ENCODE assay signal across 8 cellular contexts in genomic region chr1:93304716-93305138, GRCh38. TPM values are rescaled to one million over a fixed set of nuclear protein-coding genes. Genes with fewer than 3 reads are reported as not detected.
DNase-seq lines count a peak whose midpoint lies in the region; ATAC-seq lines count a peak whose summit lies in the region.

No MANE protein-coding gene starts in this region.

- peak; percentile 2 to 19 for DNase-seq in activated CD8-positive, alpha-beta memory T cell treated with anti-CD3 and anti-CD28 coated beads for 4 hours (ENCODE audit: low read depth in 2 of 2)
- DNase-seq in activated CD8-positive, alpha-beta memory T cell treated with anti-CD3 and anti-CD28 coated beads, Interleukin-2, amount 50 U/mL, for 48 hours, result no peak
- DNase-seq in HPDE6-E6E7 (ENCODE audit: extremely low spot score) (peak; percentile 48), NOMO-1 treated with dmso at 0.1 percent for 144 hours (lab: John Stamatoyannopoulos, UW; ENCODE audit: unreplicated experiment) (peak; percentile 0), globus pallidus (ENCODE audit: low spot score) (peak; percentile 50), putamen (ENCODE audit: low spot score) (peak; percentile 50)
- peak; percentile 25 for DNase-seq in activated T-helper 1 cell treated with anti-CD3 and anti-CD28 coated beads, Interleukin-12 subunit alpha, Interleukin-12 subunit beta, Interleukin-2, Interleukin-4 antibody, amounts not matched to agents 30 ng/mL and 10 ng/mL and 1 ng/mL, durations not matched to agents 14 hours and 24 hours and 36 hours (ENCODE audit: low spot score)

- intact Hi-C loops in activated T-helper 1 cell treated with anti-CD3 and anti-CD28 coated beads, Interleukin-12 subunit alpha, Interleukin-12 subunit beta, Interleukin-2, Interleukin-4 antibody, amounts not matched to agents 30 ng/mL and 10 ng/mL and 1 ng/mL, durations not matched to agents 14 hours and 24 hours and 36 hours (cut with micrococcal nuclease), result loop anchor here (1.0 to 2.0 kb wide), 8 partner anchors 41 to 540 kb away; partner anchors contain the start of gene DR1

- no peaks in the 10 kb centered on the region for H3K9me3 Mint-ChIP-seq in activated T-helper 1 cell treated with anti-CD3 and anti-CD28 coated beads, Interleukin-12 subunit alpha, Interleukin-12 subunit beta, Interleukin-2, Interleukin-4 antibody, amounts not matched to agents 30 ng/mL and 10 ng/mL and 1 ng/mL, durations not matched to agents 14 hours and 24 hours and 36 hours

- no peak overlapping the region for H3K27ac Mint-ChIP-seq in activated T-helper 1 cell treated with anti-CD3 and anti-CD28 coated beads, Interleukin-12 subunit alpha, Interleukin-12 subunit beta, Interleukin-2, Interleukin-4 antibody, amounts not matched to agents 30 ng/mL and 10 ng/mL and 1 ng/mL, durations not matched to agents 14 hours and 24 hours and 36 hours

- H3K27me3 Mint-ChIP-seq in activated T-helper 1 cell treated with anti-CD3 and anti-CD28 coated beads, Interleukin-12 subunit alpha, Interleukin-12 subunit beta, Interleukin-2, Interleukin-4 antibody, amounts not matched to agents 30 ng/mL and 10 ng/mL and 1 ng/mL, durations not matched to agents 14 hours and 24 hours and 36 hours (ENCODE audit: insufficient read depth), result no peaks in the 10 kb centered on the region

- H3K4me1 Mint-ChIP-seq in activated T-helper 1 cell treated with anti-CD3 and anti-CD28 coated beads, Interleukin-12 subunit alpha, Interleukin-12 subunit beta, Interleukin-2, Interleukin-4 antibody, amounts not matched to agents 30 ng/mL and 10 ng/mL and 1 ng/mL, durations not matched to agents 14 hours and 24 hours and 36 hours (ENCODE audit: low read depth), result peaks cover 5% of the 10 kb centered on the region

- H3K36me3 Mint-ChIP-seq in activated T-helper 1 cell treated with anti-CD3 and anti-CD28 coated beads, Interleukin-12 subunit alpha, Interleukin-12 subunit beta, Interleukin-2, Interleukin-4 antibody, amounts not matched to agents 30 ng/mL and 10 ng/mL and 1 ng/mL, durations not matched to agents 14 hours and 24 hours and 36 hours (ENCODE audit: low read depth), result peaks cover 1% of the 10 kb centered on the region

- no peak for ATAC-seq in HG03521 (IDR thresholded peaks at IDR 0.05; ENCODE audit: unreplicated experiment)

- no peak overlapping the region for H3K4me3 Mint-ChIP-seq in activated T-helper 1 cell treated with anti-CD3 and anti-CD28 coated beads, Interleukin-12 subunit alpha, Interleukin-12 subunit beta, Interleukin-2, Interleukin-4 antibody, amounts not matched to agents 30 ng/mL and 10 ng/mL and 1 ng/mL, durations not matched to agents 14 hours and 24 hours and 36 hours

RNA-seq across cellular contexts. Expression of gene DR1, which starts 41.0 kb away (rescaled TPM):
- 101 and 106 TPM in 2 replicates for total RNA-seq in activated T-helper 1 cell treated with anti-CD3 and anti-CD28 coated beads, Interleukin-12 subunit alpha, Interleukin-12 subunit beta, Interleukin-2, Interleukin-4 antibody, amounts not matched to agents 30 ng/mL and 10 ng/mL and 1 ng/mL, durations not matched to agents 14 hours and 24 hours and 36 hours
